11 cellular contexts compared by ENCODE assay signal in the genomic region with DNA sequence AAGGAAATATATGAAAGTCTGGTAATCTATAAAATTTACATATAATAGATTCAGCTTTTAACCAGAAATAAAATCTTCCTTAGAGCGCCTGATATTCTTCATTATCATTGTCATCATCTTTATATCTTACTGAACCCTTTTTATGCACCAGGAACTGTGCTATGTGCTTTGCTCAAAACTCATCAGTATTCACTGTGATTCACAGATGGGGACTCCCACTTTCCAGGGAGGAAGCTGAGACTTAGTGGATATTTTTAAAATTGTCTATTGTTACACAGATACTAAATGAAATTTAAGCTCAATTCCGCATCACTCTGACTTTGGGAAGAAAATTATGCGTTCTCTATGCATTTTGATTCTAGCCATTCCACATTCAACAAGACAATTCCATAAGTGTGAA. TPM values are rescaled to one million over a fixed set of nuclear protein-coding genes. Genes with fewer than 3 reads are reported as not detected.
"Had no signal": no experiment of that assay in that cellular context is flagged by ENCODE, and none has a peak within 500 bp of the region (broad histone marks: within the 10 kb centered on the region; RNA-seq: fewer than 3 reads in every experiment).

No MANE protein-coding gene starts in this region.

- H3K36me3 ChIP-seq: HAP-1 had no signal

- H3K27ac ChIP-seq: GM23248 had no signal

- H2AFZ ChIP-seq: GM23248 had no signal

- H3K4me1 ChIP-seq: HAP-1 had no signal

- H3K4me3 ChIP-seq: GM23248, HAP-1, K562 had no signal

- DNase-seq: GM23248, GOT3, H7, HFFc6, IMR-90, KG1 had no signal

- H3K9me3 ChIP-seq: HAP-1 had no signal

- ATAC-seq: HCT116, K562 had no signal

RNA-seq across cellular contexts. Expression of a gene that starts 34.8 kb away (rescaled TPM):
- total RNA-seq: GM23248, H7, HFFc6, HT-29, IMR-90, K562 had no signal
- polyA plus RNA-seq: GM23248, IMR-90, K562 had no signal

RNA-seq across cellular contexts. Expression of a gene that starts 36.2 kb away (rescaled TPM):
- total RNA-seq: GM23248, H4, H7, HFFc6, HT-29, IMR-90, K562 had no signal
- polyA plus RNA-seq: GM23248, IMR-90, K562 had no signal
